Comparison of ENCODE assay signal across 1 cellular context in the genomic region with DNA sequence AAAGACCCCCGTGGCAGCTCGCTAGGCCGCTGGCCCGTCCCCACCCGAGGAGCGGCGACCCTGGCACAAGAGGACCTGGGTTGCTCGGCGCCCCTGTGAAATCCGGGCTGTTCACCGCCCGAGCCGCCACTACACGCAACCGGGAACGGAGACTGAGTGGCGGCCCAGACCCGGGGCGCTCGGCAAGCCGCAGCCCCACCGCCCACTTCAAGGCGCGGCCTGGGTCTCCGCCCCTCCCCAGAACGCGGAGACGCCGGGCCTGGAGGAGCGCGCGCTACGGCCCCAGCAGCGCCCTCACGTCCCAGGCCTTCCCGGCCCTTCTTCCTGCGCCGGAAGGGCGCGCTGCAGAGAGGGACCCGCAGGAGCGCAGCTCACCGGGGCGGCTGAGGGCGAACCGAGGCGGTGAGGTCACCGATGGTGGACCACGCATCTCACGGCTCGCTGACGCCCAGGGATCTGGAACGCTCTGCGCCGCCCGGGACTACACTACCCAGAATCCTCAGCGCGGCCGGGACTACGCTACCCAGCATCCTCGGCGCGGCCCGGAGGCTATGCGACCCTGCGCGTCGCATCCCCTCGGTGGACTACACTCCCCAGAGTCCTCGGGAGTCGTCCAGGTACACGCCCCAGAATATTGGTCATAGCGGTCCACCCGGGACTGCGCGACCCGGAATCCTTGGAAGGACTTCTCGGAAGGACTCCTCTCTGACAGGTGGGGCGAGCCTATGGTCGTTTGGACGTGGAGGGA.
A peak's percentile ranks its signal among the peaks of the same experiment; 100 is the strongest.
TF ChIP-seq lines count a peak whose summit lies in the region.

Gene ZNF337, minus strand, starts transcription at position 470 of the 748 bp plus-strand sequence. CDS start 10,436 bp downstream, outside the sequence.

TF ChIP-seq in HepG2, 621 proteins besides CTCF, POLR2A, EP300 and RAD21 (continued from another document and continues in another):
- TF ChIP-seq, protein P1, sequence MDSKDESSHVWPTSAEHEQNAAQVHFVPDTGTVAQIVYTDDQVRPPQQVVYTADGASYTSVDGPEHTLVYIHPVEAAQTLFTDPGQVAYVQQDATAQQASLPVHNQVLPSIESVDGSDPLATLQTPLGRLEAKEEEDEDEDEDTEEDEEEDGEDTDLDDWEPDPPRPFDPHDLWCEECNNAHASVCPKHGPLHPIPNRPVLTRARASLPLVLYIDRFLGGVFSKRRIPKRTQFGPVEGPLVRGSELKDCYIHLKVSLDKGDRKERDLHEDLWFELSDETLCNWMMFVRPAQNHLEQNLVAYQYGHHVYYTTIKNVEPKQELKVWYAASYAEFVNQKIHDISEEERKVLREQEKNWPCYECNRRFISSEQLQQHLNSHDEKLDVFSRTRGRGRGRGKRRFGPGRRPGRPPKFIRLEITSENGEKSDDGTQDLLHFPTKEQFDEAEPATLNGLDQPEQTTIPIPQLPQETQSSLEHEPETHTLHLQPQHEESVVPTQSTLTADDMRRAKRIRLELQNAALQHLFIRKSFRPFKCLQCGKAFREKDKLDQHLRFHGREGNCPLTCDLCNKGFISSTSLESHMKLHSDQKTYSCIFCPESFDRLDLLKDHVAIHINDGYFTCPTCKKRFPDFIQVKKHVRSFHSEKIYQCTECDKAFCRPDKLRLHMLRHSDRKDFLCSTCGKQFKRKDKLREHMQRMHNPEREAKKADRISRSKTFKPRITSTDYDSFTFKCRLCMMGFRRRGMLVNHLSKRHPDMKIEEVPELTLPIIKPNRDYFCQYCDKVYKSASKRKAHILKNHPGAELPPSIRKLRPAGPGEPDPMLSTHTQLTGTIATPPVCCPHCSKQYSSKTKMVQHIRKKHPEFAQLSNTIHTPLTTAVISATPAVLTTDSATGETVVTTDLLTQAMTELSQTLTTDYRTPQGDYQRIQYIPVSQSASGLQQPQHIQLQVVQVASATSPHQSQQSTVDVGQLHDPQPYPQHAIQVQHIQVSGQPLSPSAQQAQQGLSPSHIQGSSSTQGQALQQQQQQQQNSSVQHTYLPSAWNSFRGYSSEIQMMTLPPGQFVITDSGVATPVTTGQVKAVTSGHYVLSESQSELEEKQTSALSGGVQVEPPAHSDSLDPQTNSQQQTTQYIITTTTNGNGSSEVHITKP (CRISPR knock-in tag; IDR thresholded peaks at IDR 0.05; ENCODE audit: low read depth): peak; percentile 87
- TF ChIP-seq, protein P2, sequence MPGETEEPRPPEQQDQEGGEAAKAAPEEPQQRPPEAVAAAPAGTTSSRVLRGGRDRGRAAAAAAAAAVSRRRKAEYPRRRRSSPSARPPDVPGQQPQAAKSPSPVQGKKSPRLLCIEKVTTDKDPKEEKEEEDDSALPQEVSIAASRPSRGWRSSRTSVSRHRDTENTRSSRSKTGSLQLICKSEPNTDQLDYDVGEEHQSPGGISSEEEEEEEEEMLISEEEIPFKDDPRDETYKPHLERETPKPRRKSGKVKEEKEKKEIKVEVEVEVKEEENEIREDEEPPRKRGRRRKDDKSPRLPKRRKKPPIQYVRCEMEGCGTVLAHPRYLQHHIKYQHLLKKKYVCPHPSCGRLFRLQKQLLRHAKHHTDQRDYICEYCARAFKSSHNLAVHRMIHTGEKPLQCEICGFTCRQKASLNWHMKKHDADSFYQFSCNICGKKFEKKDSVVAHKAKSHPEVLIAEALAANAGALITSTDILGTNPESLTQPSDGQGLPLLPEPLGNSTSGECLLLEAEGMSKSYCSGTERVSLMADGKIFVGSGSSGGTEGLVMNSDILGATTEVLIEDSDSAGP (CRISPR knock-in tag; IDR thresholded peaks at IDR 0.05; ENCODE audit: borderline replicate concordance): peak; percentile 98
- TF ChIP-seq ZNF350 (CRISPR knock-in tag; IDR thresholded peaks at IDR 0.05; ENCODE audit: borderline replicate concordance, low read depth): peak; percentile 99
- 0 out of 2 replicates have a peak, but pooled peaks have one; percentile 89 for TF ChIP-seq ARID2 (CRISPR knock-in tag; IDR thresholded peaks at IDR 0.05; ENCODE audit: borderline replicate concordance)
- TF ChIP-seq RAD51 (IDR thresholded peaks at IDR 0.05; ENCODE audit: borderline replicate concordance): no peak
- TF ChIP-seq ZNF160 (CRISPR knock-in tag; IDR thresholded peaks at IDR 0.05): peak; percentile 87
- TF ChIP-seq ZBTB3 (CRISPR knock-in tag; IDR thresholded peaks at IDR 0.05; ENCODE audit: borderline replicate concordance, low read depth): peak; percentile 86
- peak; percentile 47; the same call in 1 of the 2 replicates for TF ChIP-seq PBX2 (CRISPR knock-in tag; IDR thresholded peaks at IDR 0.05)
- peak; percentile 78; the same call in 1 of the 2 replicates for TF ChIP-seq ZNF766 (CRISPR knock-in tag; IDR thresholded peaks at IDR 0.05; ENCODE audit: borderline replicate concordance)
- TF ChIP-seq DR1 (CRISPR knock-in tag; IDR thresholded peaks at IDR 0.05): peak; percentile 96
- TF ChIP-seq, protein P3, sequence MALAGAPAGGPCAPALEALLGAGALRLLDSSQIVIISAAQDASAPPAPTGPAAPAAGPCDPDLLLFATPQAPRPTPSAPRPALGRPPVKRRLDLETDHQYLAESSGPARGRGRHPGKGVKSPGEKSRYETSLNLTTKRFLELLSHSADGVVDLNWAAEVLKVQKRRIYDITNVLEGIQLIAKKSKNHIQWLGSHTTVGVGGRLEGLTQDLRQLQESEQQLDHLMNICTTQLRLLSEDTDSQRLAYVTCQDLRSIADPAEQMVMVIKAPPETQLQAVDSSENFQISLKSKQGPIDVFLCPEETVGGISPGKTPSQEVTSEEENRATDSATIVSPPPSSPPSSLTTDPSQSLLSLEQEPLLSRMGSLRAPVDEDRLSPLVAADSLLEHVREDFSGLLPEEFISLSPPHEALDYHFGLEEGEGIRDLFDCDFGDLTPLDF (CRISPR knock-in tag; IDR thresholded peaks at IDR 0.05): peak; percentile 87
- peak; percentile 97 for TF ChIP-seq POLR2G (IDR thresholded peaks at IDR 0.05; ENCODE audit: low read depth, low read length)
- peak; percentile 30 for TF ChIP-seq XBP1 (CRISPR knock-in tag; IDR thresholded peaks at IDR 0.05)
- TF ChIP-seq ZNF644 (CRISPR knock-in tag; IDR thresholded peaks at IDR 0.05; ENCODE audit: low read depth): peak; percentile 40; the same call in 1 of the 2 replicates
- peak; percentile 98 for TF ChIP-seq ASH2L (IDR thresholded peaks at IDR 0.05; ENCODE audit: insufficient read length, low read depth, low read length)
- no peak; the same call in 1 of the 2 replicates for TF ChIP-seq POLR2AphosphoS2 (IDR thresholded peaks at IDR 0.05; ENCODE audit: low read depth, low read length)
- no peak for TF ChIP-seq TBX3 (IDR thresholded peaks at IDR 0.05; ENCODE audit: borderline replicate concordance)
- TF ChIP-seq, protein P4, sequence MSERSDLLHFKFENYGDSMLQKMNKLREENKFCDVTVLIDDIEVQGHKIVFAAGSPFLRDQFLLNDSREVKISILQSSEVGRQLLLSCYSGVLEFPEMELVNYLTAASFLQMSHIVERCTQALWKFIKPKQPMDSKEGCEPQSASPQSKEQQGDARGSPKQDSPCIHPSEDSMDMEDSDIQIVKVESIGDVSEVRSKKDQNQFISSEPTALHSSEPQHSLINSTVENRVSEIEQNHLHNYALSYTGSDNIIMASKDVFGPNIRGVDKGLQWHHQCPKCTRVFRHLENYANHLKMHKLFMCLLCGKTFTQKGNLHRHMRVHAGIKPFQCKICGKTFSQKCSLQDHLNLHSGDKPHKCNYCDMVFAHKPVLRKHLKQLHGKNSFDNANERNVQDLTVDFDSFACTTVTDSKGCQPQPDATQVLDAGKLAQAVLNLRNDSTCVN (CRISPR knock-in tag; IDR thresholded peaks at IDR 0.05; ENCODE audit: borderline replicate concordance): peak; percentile 89
- TF ChIP-seq, protein P5, sequence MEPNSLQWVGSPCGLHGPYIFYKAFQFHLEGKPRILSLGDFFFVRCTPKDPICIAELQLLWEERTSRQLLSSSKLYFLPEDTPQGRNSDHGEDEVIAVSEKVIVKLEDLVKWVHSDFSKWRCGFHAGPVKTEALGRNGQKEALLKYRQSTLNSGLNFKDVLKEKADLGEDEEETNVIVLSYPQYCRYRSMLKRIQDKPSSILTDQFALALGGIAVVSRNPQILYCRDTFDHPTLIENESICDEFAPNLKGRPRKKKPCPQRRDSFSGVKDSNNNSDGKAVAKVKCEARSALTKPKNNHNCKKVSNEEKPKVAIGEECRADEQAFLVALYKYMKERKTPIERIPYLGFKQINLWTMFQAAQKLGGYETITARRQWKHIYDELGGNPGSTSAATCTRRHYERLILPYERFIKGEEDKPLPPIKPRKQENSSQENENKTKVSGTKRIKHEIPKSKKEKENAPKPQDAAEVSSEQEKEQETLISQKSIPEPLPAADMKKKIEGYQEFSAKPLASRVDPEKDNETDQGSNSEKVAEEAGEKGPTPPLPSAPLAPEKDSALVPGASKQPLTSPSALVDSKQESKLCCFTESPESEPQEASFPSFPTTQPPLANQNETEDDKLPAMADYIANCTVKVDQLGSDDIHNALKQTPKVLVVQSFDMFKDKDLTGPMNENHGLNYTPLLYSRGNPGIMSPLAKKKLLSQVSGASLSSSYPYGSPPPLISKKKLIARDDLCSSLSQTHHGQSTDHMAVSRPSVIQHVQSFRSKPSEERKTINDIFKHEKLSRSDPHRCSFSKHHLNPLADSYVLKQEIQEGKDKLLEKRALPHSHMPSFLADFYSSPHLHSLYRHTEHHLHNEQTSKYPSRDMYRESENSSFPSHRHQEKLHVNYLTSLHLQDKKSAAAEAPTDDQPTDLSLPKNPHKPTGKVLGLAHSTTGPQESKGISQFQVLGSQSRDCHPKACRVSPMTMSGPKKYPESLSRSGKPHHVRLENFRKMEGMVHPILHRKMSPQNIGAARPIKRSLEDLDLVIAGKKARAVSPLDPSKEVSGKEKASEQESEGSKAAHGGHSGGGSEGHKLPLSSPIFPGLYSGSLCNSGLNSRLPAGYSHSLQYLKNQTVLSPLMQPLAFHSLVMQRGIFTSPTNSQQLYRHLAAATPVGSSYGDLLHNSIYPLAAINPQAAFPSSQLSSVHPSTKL (CRISPR knock-in tag; IDR thresholded peaks at IDR 0.05): peak; percentile 82
- no peak for TF ChIP-seq ZFAT (CRISPR knock-in tag; conservative IDR thresholded peaks at IDR 0.05)
- peak; percentile 98 for TF ChIP-seq SP4 (CRISPR knock-in tag; IDR thresholded peaks at IDR 0.05)
- TF ChIP-seq RBM22 (optimal IDR thresholded peaks at IDR 0.05; ENCODE audit: low read length): no peak
- peak in 1 of 2 experiments; percentile 78; a peak in 2 of 4 replicates for TF ChIP-seq NR2F1 (CRISPR knock-in tag; IDR thresholded peaks at IDR 0.05)
- TF ChIP-seq, protein P6, sequence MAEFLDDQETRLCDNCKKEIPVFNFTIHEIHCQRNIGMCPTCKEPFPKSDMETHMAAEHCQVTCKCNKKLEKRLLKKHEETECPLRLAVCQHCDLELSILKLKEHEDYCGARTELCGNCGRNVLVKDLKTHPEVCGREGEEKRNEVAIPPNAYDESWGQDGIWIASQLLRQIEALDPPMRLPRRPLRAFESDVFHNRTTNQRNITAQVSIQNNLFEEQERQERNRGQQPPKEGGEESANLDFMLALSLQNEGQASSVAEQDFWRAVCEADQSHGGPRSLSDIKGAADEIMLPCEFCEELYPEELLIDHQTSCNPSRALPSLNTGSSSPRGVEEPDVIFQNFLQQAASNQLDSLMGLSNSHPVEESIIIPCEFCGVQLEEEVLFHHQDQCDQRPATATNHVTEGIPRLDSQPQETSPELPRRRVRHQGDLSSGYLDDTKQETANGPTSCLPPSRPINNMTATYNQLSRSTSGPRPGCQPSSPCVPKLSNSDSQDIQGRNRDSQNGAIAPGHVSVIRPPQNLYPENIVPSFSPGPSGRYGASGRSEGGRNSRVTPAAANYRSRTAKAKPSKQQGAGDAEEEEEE (CRISPR knock-in tag; IDR thresholded peaks at IDR 0.05; ENCODE audit: borderline replicate concordance): peak; percentile 61; the same call in 1 of the 2 replicates
- TF ChIP-seq ZFP82 (CRISPR knock-in tag; IDR thresholded peaks at IDR 0.05; ENCODE audit: borderline replicate concordance): peak; percentile 99
- TF ChIP-seq, protein P7, sequence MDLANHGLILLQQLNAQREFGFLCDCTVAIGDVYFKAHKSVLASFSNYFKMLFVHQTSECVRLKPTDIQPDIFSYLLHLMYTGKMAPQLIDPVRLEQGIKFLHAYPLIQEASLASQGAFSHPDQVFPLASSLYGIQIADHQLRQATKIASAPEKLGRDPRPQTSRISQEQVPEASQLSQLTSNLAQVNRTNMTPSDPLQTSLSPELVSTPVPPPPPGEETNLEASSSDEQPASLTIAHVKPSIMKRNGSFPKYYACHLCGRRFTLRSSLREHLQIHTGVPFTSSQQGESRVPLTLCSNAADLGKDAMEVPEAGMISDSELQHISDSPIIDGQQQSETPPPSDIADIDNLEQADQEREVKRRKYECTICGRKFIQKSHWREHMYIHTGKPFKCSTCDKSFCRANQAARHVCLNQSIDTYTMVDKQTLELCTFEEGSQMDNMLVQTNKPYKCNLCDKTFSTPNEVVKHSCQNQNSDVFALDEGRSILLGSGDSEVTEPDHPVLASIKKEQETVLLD (CRISPR knock-in tag; IDR thresholded peaks at IDR 0.05; ENCODE audit: low read depth): peak; percentile 100
- TF ChIP-seq IRF1 (CRISPR knock-in tag; IDR thresholded peaks at IDR 0.05; ENCODE audit: low read depth): no peak; the same call in 1 of the 2 replicates
- no peak for TF ChIP-seq HDAC6 (IDR thresholded peaks at IDR 0.05; ENCODE audit: low read depth, low read length)
- peak; percentile 92 for TF ChIP-seq ZNF264 (CRISPR knock-in tag; IDR thresholded peaks at IDR 0.05)
- 0 out of 2 replicates have a peak, but pooled peaks have one; percentile 52 for TF ChIP-seq GTF3A (CRISPR knock-in tag; conservative IDR thresholded peaks at IDR 0.05)
- TF ChIP-seq DNMT3B (CRISPR knock-in tag; conservative IDR thresholded peaks at IDR 0.05): 0 out of 2 replicates have a peak, but pooled peaks have one; percentile 22
- no peak for TF ChIP-seq SRSF4 (IDR thresholded peaks at IDR 0.05; ENCODE audit: low read depth, low read length, poor library complexity, severe bottlenecking)
- TF ChIP-seq, protein P8, sequence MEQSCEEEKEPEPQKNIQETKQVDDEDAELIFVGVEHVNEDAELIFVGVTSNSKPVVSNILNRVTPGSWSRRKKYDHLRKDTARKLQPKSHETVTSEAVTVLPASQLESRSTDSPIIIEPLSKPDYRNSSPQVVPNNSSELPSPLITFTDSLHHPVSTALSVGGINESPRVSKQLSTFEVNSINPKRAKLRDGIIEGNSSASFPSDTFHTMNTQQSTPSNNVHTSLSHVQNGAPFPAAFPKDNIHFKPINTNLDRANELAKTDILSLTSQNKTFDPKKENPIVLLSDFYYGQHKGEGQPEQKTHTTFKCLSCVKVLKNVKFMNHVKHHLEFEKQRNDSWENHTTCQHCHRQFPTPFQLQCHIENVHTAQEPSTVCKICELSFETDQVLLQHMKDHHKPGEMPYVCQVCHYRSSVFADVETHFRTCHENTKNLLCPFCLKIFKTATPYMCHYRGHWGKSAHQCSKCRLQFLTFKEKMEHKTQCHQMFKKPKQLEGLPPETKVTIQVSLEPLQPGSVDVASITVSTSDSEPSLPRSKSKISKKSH (CRISPR knock-in tag; IDR thresholded peaks at IDR 0.05; ENCODE audit: borderline replicate concordance): peak; percentile 85
